17 cellular contexts compared by ENCODE assay signal in the genomic region with DNA sequence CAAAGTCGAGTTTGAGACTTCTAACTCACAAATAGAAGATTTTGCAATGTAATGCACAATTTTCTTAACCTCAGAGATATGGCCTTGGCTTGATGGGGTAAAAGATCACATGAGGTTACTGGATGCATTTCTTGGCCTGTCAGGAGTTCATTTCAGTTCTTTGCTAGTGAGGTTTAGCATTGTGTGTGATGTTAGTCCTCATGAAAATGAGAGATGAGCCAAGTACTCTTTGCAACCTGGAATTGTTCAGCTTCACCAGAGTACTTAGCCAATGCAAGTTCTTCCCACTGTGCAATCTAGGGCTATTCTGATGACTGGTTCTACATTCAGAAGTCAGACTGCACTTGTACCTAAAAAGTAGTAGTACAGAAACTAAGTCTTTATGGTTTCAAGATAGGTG.
"Had no signal": no experiment of that assay in that cellular context is flagged by ENCODE, and none has a peak within 500 bp of the region (broad histone marks: within the 10 kb centered on the region; RNA-seq: fewer than 3 reads in every experiment).

No MANE protein-coding gene starts in this region.

- H3K27me3 Mint-ChIP-seq: type B pancreatic cell had no signal

- H3K4me3 ChIP-seq: lung, SJSA1 had no signal

- H3K36me3 Mint-ChIP-seq: stimulated activated naive B cell treated with anti-CD40 and anti-IgM and Interleukin-4, amounts not matched to agents 10 μg/mL and 1 μg/mL and 100 μg/mL, for 72 hours had no signal

- H3K4me3 Mint-ChIP-seq: activated CD8-positive, alpha-beta T cell treated with anti-CD3 and anti-CD28 coated beads, Interleukin-2, amount 10 ng/mL, durations not matched to agents 7 days and 5 days; activated T-helper 1 cell treated with anti-CD3 and anti-CD28 coated beads, Interleukin-12 subunit alpha, Interleukin-12 subunit beta, Interleukin-2, Interleukin-4 antibody, amounts not matched to agents 30 ng/mL and 10 ng/mL and 1 ng/mL, durations not matched to agents 14 hours and 24 hours and 36 hours; naive B cell; stimulated activated naive B cell treated with anti-CD40 and anti-IgM and Interleukin-4, amounts not matched to agents 10 μg/mL and 1 μg/mL and 100 μg/mL, for 72 hours; type B pancreatic cell had no signal

- H3K9me3 ChIP-seq: SJSA1 had no signal

- H3K27ac Mint-ChIP-seq: activated CD8-positive, alpha-beta T cell treated with anti-CD3 and anti-CD28 coated beads, Interleukin-2, amount 10 ng/mL, durations not matched to agents 7 days and 5 days; activated T-helper 1 cell treated with anti-CD3 and anti-CD28 coated beads, Interleukin-12 subunit alpha, Interleukin-12 subunit beta, Interleukin-2, Interleukin-4 antibody, amounts not matched to agents 30 ng/mL and 10 ng/mL and 1 ng/mL, durations not matched to agents 14 hours and 24 hours and 36 hours; naive B cell; type B pancreatic cell had no signal

- H3K27me3 ChIP-seq: SJSA1 had no signal

- ATAC-seq: activated CD8-positive, alpha-beta T cell treated with anti-CD3 and anti-CD28 coated beads, Interleukin-2, amount 10 ng/mL, durations not matched to agents 7 days and 5 days; stimulated activated naive B cell treated with anti-CD40 and anti-IgM and Interleukin-4, amounts not matched to agents 10 μg/mL and 1 μg/mL and 100 μg/mL, for 72 hours had no signal

- H3K9me3 Mint-ChIP-seq: activated T-helper 1 cell treated with anti-CD3 and anti-CD28 coated beads, Interleukin-12 subunit alpha, Interleukin-12 subunit beta, Interleukin-2, Interleukin-4 antibody, amounts not matched to agents 30 ng/mL and 10 ng/mL and 1 ng/mL, durations not matched to agents 14 hours and 24 hours and 36 hours; stimulated activated naive B cell treated with anti-CD40 and anti-IgM and Interleukin-4, amounts not matched to agents 10 μg/mL and 1 μg/mL and 100 μg/mL, for 72 hours had no signal

- DNase-seq: activated CD8-positive, alpha-beta T cell treated with anti-CD3 and anti-CD28 coated beads, Interleukin-2, amount 10 ng/mL, durations not matched to agents 7 days and 5 days; activated naive CD4-positive, alpha-beta T cell treated with Interleukin-2 at 50 U/mL for 16 hours; central memory CD4-positive, alpha-beta T cell; cortex of kidney; effector memory CD4-positive, alpha-beta T cell; head of caudate nucleus; islet precursor cell; midbrain; naive B cell; stimulated activated CD4-positive, alpha-beta T cell treated with anti-CD3 and anti-CD28 coated beads, Interleukin-2, amount 100 ng/mL, for 24 hours; stimulated activated naive B cell treated with anti-CD40 and anti-IgM and Interleukin-4, amounts not matched to agents 10 μg/mL and 1 μg/mL and 100 μg/mL, for 72 hours; substantia nigra had no signal

- H3K27ac ChIP-seq: SJSA1, VCaP had no signal
